ENCODE assay signal across 29 cellular contexts in genomic region chr11:3369366-3369765, GRCh38.
"Had no signal": no experiment of that assay in that cellular context is flagged by ENCODE, and none has a peak within 500 bp of the region (broad histone marks: within the 10 kb centered on the region; RNA-seq: fewer than 3 reads in every experiment).

No MANE protein-coding gene starts in this region.

- ATAC-seq: activated CD8-positive, alpha-beta T cell treated with anti-CD3 and anti-CD28 coated beads for 36 hours; activated naive CD8-positive, alpha-beta T cell treated with anti-CD3 and anti-CD28 coated beads, Interleukin-2, amount 50 U/mL, for 24 hours; body of pancreas; T-helper 17 cell had no signal

- DNase-seq: activated B cell treated with CpG ODN at 0.5 μM for 24 hours; activated CD4-positive, alpha-beta memory T cell treated with anti-CD3 and anti-CD28 coated beads for 36 hours; activated CD4-positive, alpha-beta T cell treated with anti-CD3 and anti-CD28 coated beads for 4 hours; activated CD4-positive, alpha-beta T cell treated with anti-CD3 and anti-CD28 coated beads, Interleukin-2, amount 10 ng/mL, durations not matched to agents 24 days and 14 days; activated CD4-positive, alpha-beta T cell treated with anti-CD3 and anti-CD28 coated beads, Interleukin-2, amount 50 U/mL, for 1 hour; activated CD4-positive, alpha-beta T cell treated with anti-CD3 and anti-CD28 coated beads, Interleukin-2, amount 50 U/mL, for 4 hours; activated CD4-positive, CD25-positive, alpha-beta regulatory T cell treated with anti-CD3 and anti-CD28 coated beads, Interleukin-2, amount 50 U/mL, for 72 hours; activated CD8-positive, alpha-beta memory T cell treated with anti-CD3 and anti-CD28 coated beads, Interleukin-2, amount 50 U/mL, for 4 hours; activated CD8-positive, alpha-beta T cell treated with anti-CD3 and anti-CD28 coated beads for 36 hours; activated effector memory CD4-positive, alpha-beta T cell treated with Interleukin-2 at 50 U/mL for 16 hours; activated gamma-delta T cell; activated naive CD4-positive, alpha-beta T cell treated with anti-CD3 and anti-CD28 coated beads, Interleukin-2, amount 10 ng/mL, durations not matched to agents 7 days and 5 days; activated naive CD4-positive, alpha-beta T cell treated with Interleukin-2 at 50 U/mL for 16 hours; activated naive CD8-positive, alpha-beta T cell treated with anti-CD3 and anti-CD28 coated beads, Interleukin-2, amount 10 ng/mL, durations not matched to agents 7 days and 5 days; activated naive CD8-positive, alpha-beta T cell treated with anti-CD3 and anti-CD28 coated beads, Interleukin-2, amount 50 U/mL, for 24 hours; activated T-cell treated with anti-CD3 and anti-CD28 coated beads, Interleukin-2, amount 50 U/mL, for 24 hours; activated T-cell treated with anti-CD3 and anti-CD28 coated beads, Interleukin-2, amount 50 U/mL, for 48 hours; adrenal gland; amniotic stem cell; aorta; body of pancreas; brain microvascular endothelial cell; central memory CD4-positive, alpha-beta T cell; T-helper 17 cell had no signal

- H3K4me3 ChIP-seq: adrenal gland, body of pancreas, breast epithelium had no signal

- H3K27me3 ChIP-seq: adrenal gland, body of pancreas, brain microvascular endothelial cell, breast epithelium had no signal

- H3K4me1 ChIP-seq: adrenal gland, body of pancreas, breast epithelium had no signal

- H3K27ac ChIP-seq: adrenal gland, body of pancreas, brain microvascular endothelial cell, VCaP had no signal

- H3K9me3 ChIP-seq: body of pancreas had no signal

- FAIRE-seq: astrocyte, colon, TTC549 had no signal
